ENCODE assay signal across 8 cellular contexts in the genomic region with DNA sequence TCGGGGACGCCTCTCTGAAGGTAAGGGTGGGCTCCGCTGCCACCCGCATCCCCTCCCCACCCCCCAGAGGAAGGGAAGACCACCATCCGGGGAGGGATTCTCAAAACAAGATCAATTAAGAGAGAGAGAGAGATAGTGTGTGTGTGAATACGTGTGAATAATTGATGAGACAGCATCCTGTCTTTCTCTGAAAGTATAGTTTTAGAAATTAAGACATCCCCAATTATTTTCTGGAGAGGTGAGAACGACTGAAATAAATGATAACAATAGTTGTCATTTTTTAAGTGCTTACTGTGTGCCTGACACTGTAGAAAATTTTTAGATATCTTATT. TPM values are rescaled to one million over a fixed set of nuclear protein-coding genes. Genes with fewer than 3 reads are reported as not detected.
DNase-seq lines count a peak whose midpoint lies in the region; ATAC-seq and TF ChIP-seq lines count a peak whose summit lies in the region.

No MANE protein-coding gene starts in this region.

- H3K27ac Mint-ChIP-seq in Caco-2 (ENCODE audit: unreplicated experiment) (peak overlapping the region; percentile 24), natural killer cell (peak overlapping the region; percentile 90 to 97)

- no peak for TF ChIP-seq CTCF in Caco-2 (IDR thresholded peaks at IDR 0.05; ENCODE audit: insufficient read depth in 1 of 2, low read depth in 1 of 2, low read length in 1 of 2, severe bottlenecking in 1 of 2, unreplicated experiment in 1 of 2)
- no peak for TF ChIP-seq CTCF in cardiac fibroblast (IDR thresholded peaks at IDR 0.05; ENCODE audit: low read depth, low read length)
- no peak for TF ChIP-seq CTCF in natural killer cell (IDR thresholded peaks at IDR 0.05)

- CTCF ChIA-PET in Caco-2 (lab: Charles Lee) = interaction anchor here (0.7 to 0.8 kb wide), 2 partner anchors 54 to 292 kb away, joined by 3 to 6 read pairs; no protein-coding TSS in a partner anchor

- intact Hi-C loops in Caco-2 (cut with micrococcal nuclease; ENCODE audit: unreplicated experiment) (loop anchor here (5.0 kb wide), 1 partner anchor 104 kb away; no protein-coding TSS in a partner anchor), natural killer cell (cut with micrococcal nuclease) (loop anchor here (1.0 to 5.0 kb wide), 5 partner anchors 8 to 529 kb away; no protein-coding TSS in a partner anchor)

- H3K27me3 Mint-ChIP-seq in Caco-2 (ENCODE audit: insufficient read depth, unreplicated experiment) = peaks cover 16% of the 10 kb centered on the region
- H3K27me3 Mint-ChIP-seq in natural killer cell (ENCODE audit: low read depth in 2 of 2) = no peaks in the 10 kb centered on the region

- H3K4me3 Mint-ChIP-seq in Caco-2 (ENCODE audit: unreplicated experiment) (peak overlapping the region; percentile 79), natural killer cell (peak overlapping the region; percentile 99)

- no peaks in the 10 kb centered on the region for H3K36me3 ChIP-seq in Caco-2 (ENCODE audit: control insufficient read depth, insufficient read depth, low read length)

- no peaks in the 10 kb centered on the region for H3K9me3 ChIP-seq in Caco-2

- H3K4me1 ChIP-seq in Caco-2 = no peaks in the 10 kb centered on the region

- H3K9me3 Mint-ChIP-seq in Caco-2 (ENCODE audit: unreplicated experiment) = no peaks in the 10 kb centered on the region
- H3K9me3 Mint-ChIP-seq in natural killer cell = no peaks in the 10 kb centered on the region

- no TSS peak for BruUV-seq in Caco-2 (replicated peaks; lab: Mats Ljungman, UMichigan)

- in situ Hi-C loops in KBM-7 (cut with MboI; ENCODE audit: low pct_unique_long_range_greater_than_20kb, low sequenced_read_pairs) = no loop called here

- no peaks in the 10 kb centered on the region for H3K27me3 ChIP-seq in Caco-2 (replicated peaks; ENCODE audit: control insufficient read depth, insufficient read depth, low read length)

- no peak for DNase-seq in Caco-2
- no peak for DNase-seq in cardiac fibroblast (ENCODE audit: low read depth in 2 of 2)
- no peak for DNase-seq in natural killer cell
- DNase-seq in KBM-7 = no peak
- no peak for DNase-seq in globus pallidus (ENCODE audit: low spot score)
- no peak for DNase-seq in activated effector memory CD4-positive, alpha-beta T cell treated with Interleukin-2 at 50 U/mL for 16 hours
- no peak for DNase-seq in NCI-H2171 treated with DMSO at 0.1 percent for 48 hours (lab: John Stamatoyannopoulos, UW)

- H3K36me3 Mint-ChIP-seq in Caco-2 (ENCODE audit: insufficient read depth, unreplicated experiment) (peaks cover 5% of the 10 kb centered on the region), natural killer cell (no peaks in the 10 kb centered on the region)

- peak; percentile 3 for ATAC-seq in HG03064 (IDR thresholded peaks at IDR 0.05; ENCODE audit: low read depth, unreplicated experiment)
- peak in 2 of 3 donors; percentile 8 to 9 for ATAC-seq in natural killer cell

- H3K4me3 ChIP-seq in Caco-2 (ENCODE audit: low read depth, low read length) (peak overlapping the region; percentile 39; the same call in 1 of the 2 replicates), cardiac fibroblast (replicated peaks in 1 of 2; ENCODE audit: low read depth in 2 of 2, low read length in 2 of 2) (peak overlapping the region; percentile 76 to 92)

- POLR2A ChIA-PET in Caco-2 (lab: Charles Lee) = no interaction called here

- peaks cover 5% of the 10 kb centered on the region for H3K4me1 Mint-ChIP-seq in Caco-2 (ENCODE audit: low read depth, unreplicated experiment)
- H3K4me1 Mint-ChIP-seq in natural killer cell = peaks cover 44 to 50% of the 10 kb centered on the region in 2 donors

RNA-seq across cellular contexts. Expression of gene IL18R1, which starts 0.8 kb away (rescaled TPM):
- total RNA-seq in Caco-2 (2022) (not detected in 2 replicates), natural killer cell (10 to 100 TPM; 42.9 to 58.8 (median 46.7) TPM)

RNA-seq across cellular contexts. Expression of gene IL1RL1, which starts 45.0 kb away (rescaled TPM):
- total RNA-seq in Caco-2 (2022) (not detected in 2 replicates), natural killer cell (10 to 100 TPM in 1 of 3 donors, 1 to 10 TPM in 1, under 1 TPM in 1; 0.49 to 68.1 (median 2.2) TPM)

Comparison
In these comparisons a context has a peak if more than half of its experiments do, and no peak if none do; other contexts are left out.
1. RNA of gene IL18R1, which starts 0.8 kb away (total RNA-seq): 42.9 to 58.8 TPM in natural killer cell; not detected in Caco-2; every median in the first group is over 10 times any median in the second.